18 cellular contexts compared by ENCODE assay signal in the genomic region with DNA sequence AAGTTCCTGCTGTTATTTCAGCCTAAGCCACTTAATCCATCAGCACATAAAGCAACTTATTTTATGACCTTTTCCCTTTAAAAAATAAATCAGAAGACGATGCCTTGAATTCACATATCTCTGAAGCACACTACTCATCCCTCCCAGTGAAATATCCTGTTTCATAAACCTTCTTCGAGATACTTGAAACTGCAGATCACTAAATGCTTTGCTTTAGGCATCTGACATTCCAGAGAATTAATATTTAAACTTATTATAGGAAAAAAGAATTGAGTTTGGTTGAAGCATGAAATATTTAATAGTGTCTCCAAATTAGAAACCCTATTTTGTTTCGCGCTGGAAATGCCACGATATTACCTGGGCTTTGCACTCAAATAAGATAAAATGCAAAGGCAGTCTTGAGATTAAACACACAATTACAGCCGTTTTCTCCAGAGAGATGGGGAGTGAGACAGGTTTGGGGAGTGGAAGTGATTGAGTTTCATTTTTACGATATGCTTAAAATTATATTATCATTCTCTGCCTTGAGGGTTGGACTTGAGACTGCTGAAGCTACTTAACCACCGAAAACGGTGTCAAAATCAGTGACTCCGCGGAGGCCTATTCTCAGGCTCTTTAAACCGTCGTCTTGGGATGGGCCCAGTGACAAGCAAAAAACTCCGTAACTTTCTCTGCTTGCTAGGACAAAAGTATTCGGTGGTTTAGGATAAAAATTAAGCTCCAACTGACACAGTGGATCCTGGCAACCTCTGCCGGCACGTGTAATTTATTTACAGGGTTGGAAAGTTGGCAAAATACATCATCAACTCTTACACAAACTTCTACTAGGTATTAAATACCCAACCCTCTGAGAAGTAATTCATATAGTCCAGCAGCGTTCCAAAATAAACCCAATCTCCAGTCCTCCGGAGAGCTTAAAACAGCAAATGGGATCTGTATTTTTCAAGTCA. TPM values are rescaled to one million over a fixed set of nuclear protein-coding genes. Genes with fewer than 3 reads are reported as not detected.
"Had no signal": no experiment of that assay in that cellular context is flagged by ENCODE, and none has a peak within 500 bp of the region (broad histone marks: within the 10 kb centered on the region; RNA-seq: fewer than 3 reads in every experiment).

No MANE protein-coding gene starts in this region.

- H3K27ac ChIP-seq: cardiac muscle cell, colonic mucosa, epithelial cell of prostate, testis, upper lobe of right lung had no signal

- H3K27me3 ChIP-seq: cardiac muscle cell, colonic mucosa, testis, upper lobe of right lung had no signal

- DNase-seq: activated CD4-positive, alpha-beta memory T cell treated with anti-CD3 and anti-CD28 coated beads for 36 hours; activated gamma-delta T cell; activated naive CD8-positive, alpha-beta T cell treated with anti-CD3 and anti-CD28 coated beads for 36 hours; activated T-cell treated with anti-CD3 and anti-CD28 coated beads, Interleukin-2, amount 50 U/mL, for 48 hours; aorta; colonic mucosa; effector CD4-positive, alpha-beta T cell; mammary epithelial cell; mucosa of descending colon; natural killer cell; occipital lobe; stimulated activated CD4-positive, alpha-beta T cell treated with anti-CD3 and anti-CD28 coated beads, Interleukin-4, amount 100 ng/mL, for 4 hours; stimulated activated naive CD8-positive, alpha-beta T cell treated with anti-CD3 and anti-CD28 coated beads, Interleukin-15, amount 100 ng/mL, for 72 hours; testis; upper lobe of right lung had no signal

- H3K9me3 Mint-ChIP-seq: activated CD4-positive, alpha-beta memory T cell treated with anti-CD3 and anti-CD28 coated beads for 36 hours; activated naive CD8-positive, alpha-beta T cell treated with anti-CD3 and anti-CD28 coated beads for 36 hours; natural killer cell; stimulated activated naive CD8-positive, alpha-beta T cell treated with anti-CD3 and anti-CD28 coated beads, Interleukin-15, amount 100 ng/mL, for 72 hours had no signal

- H3K4me3 ChIP-seq: cardiac muscle cell, colonic mucosa, mucosa of descending colon, testis, upper lobe of right lung had no signal

- H3K27ac Mint-ChIP-seq: activated CD4-positive, alpha-beta memory T cell treated with anti-CD3 and anti-CD28 coated beads for 36 hours; activated naive CD8-positive, alpha-beta T cell treated with anti-CD3 and anti-CD28 coated beads for 36 hours; natural killer cell; stimulated activated naive CD8-positive, alpha-beta T cell treated with anti-CD3 and anti-CD28 coated beads, Interleukin-15, amount 100 ng/mL, for 72 hours had no signal

- ATAC-seq: mucosa of descending colon; natural killer cell; stimulated activated naive CD8-positive, alpha-beta T cell treated with anti-CD3 and anti-CD28 coated beads, Interleukin-15, amount 100 ng/mL, for 72 hours; upper lobe of right lung had no signal

- H3K4me1 Mint-ChIP-seq: activated naive CD8-positive, alpha-beta T cell treated with anti-CD3 and anti-CD28 coated beads for 36 hours; natural killer cell; stimulated activated naive CD8-positive, alpha-beta T cell treated with anti-CD3 and anti-CD28 coated beads, Interleukin-15, amount 100 ng/mL, for 72 hours had no signal

- H3K36me3 ChIP-seq: cardiac muscle cell, colonic mucosa, upper lobe of right lung had no signal

- H3K4me3 Mint-ChIP-seq: activated CD4-positive, alpha-beta memory T cell treated with anti-CD3 and anti-CD28 coated beads for 36 hours; activated naive CD8-positive, alpha-beta T cell treated with anti-CD3 and anti-CD28 coated beads for 36 hours; natural killer cell; stimulated activated naive CD8-positive, alpha-beta T cell treated with anti-CD3 and anti-CD28 coated beads, Interleukin-15, amount 100 ng/mL, for 72 hours had no signal

- H3K36me3 Mint-ChIP-seq: activated CD4-positive, alpha-beta memory T cell treated with anti-CD3 and anti-CD28 coated beads for 36 hours; activated naive CD8-positive, alpha-beta T cell treated with anti-CD3 and anti-CD28 coated beads for 36 hours; natural killer cell had no signal

- H3K4me1 ChIP-seq: colonic mucosa, testis, upper lobe of right lung had no signal

- H3K9me3 ChIP-seq: colonic mucosa, mucosa of descending colon, testis, upper lobe of right lung had no signal

RNA-seq across cellular contexts. Expression of a gene that starts 9.2 kb away (rescaled TPM):
- total RNA-seq: activated CD4-positive, alpha-beta memory T cell treated with anti-CD3 and anti-CD28 coated beads for 36 hours; mammary epithelial cell; natural killer cell; occipital lobe; skeletal muscle tissue had no signal
